ENCODE assay signal across 1 cellular context in the genomic region with DNA sequence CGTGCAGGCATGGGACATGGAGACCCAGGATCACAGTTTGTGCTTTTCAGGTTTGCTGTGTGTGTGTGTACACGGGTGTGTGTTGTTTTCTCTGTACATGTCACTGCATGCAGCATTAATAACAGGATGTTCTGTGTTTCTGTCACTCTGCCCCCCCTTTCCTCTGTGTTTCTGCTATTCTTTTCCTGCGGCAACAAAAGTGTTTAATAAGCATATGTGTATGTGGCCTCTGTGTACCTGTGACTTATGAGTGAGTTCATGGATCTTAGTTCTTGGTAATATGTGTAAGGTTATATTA.
TF ChIP-seq lines count a peak whose summit lies in the region.

No MANE protein-coding gene starts in this region.

TF ChIP-seq in neural cell, 6 proteins besides CTCF, POLR2A, EP300 and RAD21 (continued from another document):
- TF ChIP-seq, protein P1, sequence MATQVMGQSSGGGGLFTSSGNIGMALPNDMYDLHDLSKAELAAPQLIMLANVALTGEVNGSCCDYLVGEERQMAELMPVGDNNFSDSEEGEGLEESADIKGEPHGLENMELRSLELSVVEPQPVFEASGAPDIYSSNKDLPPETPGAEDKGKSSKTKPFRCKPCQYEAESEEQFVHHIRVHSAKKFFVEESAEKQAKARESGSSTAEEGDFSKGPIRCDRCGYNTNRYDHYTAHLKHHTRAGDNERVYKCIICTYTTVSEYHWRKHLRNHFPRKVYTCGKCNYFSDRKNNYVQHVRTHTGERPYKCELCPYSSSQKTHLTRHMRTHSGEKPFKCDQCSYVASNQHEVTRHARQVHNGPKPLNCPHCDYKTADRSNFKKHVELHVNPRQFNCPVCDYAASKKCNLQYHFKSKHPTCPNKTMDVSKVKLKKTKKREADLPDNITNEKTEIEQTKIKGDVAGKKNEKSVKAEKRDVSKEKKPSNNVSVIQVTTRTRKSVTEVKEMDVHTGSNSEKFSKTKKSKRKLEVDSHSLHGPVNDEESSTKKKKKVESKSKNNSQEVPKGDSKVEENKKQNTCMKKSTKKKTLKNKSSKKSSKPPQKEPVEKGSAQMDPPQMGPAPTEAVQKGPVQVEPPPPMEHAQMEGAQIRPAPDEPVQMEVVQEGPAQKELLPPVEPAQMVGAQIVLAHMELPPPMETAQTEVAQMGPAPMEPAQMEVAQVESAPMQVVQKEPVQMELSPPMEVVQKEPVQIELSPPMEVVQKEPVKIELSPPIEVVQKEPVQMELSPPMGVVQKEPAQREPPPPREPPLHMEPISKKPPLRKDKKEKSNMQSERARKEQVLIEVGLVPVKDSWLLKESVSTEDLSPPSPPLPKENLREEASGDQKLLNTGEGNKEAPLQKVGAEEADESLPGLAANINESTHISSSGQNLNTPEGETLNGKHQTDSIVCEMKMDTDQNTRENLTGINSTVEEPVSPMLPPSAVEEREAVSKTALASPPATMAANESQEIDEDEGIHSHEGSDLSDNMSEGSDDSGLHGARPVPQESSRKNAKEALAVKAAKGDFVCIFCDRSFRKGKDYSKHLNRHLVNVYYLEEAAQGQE (IDR thresholded peaks at IDR 0.05; ENCODE audit: borderline replicate concordance), result no peak
- TF ChIP-seq MXI1 (conservative IDR thresholded peaks at IDR 0.05; ENCODE audit: poor library complexity, severe bottlenecking), result no peak
- no peak for TF ChIP-seq TAF1 (IDR thresholded peaks at IDR 0.05; ENCODE audit: low read depth)
- TF ChIP-seq SMC3 (conservative IDR thresholded peaks at IDR 0.05; ENCODE audit: poor library complexity), result no peak
- TF ChIP-seq POLR2AphosphoS5 (IDR thresholded peaks at IDR 0.05), result no peak
